Comparison of ENCODE assay signal across 1 cellular context in the genomic region with DNA sequence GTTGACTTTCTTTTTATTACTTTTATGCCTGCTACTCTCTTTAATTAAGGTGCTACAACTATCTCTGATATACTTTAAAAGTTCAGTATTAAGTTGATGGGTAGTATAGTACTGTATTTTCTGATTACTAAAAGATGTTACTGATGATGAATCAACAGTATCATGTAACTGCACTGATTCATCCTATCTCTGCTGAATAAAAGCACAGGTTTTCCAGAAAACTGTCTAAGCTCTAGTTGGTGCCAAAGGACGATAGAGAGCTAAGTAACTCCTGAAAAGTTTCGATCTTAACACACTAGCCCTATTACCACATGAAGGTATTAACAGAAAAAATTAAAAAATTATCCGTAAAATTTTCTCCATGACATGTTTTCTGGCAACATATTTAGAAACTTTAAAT.
TF ChIP-seq lines count a peak whose summit lies in the region.

No MANE protein-coding gene starts in this region.

TF ChIP-seq in GM23338, 12 proteins besides CTCF, POLR2A, EP300 and RAD21 (continued from another document):
- TF ChIP-seq, protein P1, sequence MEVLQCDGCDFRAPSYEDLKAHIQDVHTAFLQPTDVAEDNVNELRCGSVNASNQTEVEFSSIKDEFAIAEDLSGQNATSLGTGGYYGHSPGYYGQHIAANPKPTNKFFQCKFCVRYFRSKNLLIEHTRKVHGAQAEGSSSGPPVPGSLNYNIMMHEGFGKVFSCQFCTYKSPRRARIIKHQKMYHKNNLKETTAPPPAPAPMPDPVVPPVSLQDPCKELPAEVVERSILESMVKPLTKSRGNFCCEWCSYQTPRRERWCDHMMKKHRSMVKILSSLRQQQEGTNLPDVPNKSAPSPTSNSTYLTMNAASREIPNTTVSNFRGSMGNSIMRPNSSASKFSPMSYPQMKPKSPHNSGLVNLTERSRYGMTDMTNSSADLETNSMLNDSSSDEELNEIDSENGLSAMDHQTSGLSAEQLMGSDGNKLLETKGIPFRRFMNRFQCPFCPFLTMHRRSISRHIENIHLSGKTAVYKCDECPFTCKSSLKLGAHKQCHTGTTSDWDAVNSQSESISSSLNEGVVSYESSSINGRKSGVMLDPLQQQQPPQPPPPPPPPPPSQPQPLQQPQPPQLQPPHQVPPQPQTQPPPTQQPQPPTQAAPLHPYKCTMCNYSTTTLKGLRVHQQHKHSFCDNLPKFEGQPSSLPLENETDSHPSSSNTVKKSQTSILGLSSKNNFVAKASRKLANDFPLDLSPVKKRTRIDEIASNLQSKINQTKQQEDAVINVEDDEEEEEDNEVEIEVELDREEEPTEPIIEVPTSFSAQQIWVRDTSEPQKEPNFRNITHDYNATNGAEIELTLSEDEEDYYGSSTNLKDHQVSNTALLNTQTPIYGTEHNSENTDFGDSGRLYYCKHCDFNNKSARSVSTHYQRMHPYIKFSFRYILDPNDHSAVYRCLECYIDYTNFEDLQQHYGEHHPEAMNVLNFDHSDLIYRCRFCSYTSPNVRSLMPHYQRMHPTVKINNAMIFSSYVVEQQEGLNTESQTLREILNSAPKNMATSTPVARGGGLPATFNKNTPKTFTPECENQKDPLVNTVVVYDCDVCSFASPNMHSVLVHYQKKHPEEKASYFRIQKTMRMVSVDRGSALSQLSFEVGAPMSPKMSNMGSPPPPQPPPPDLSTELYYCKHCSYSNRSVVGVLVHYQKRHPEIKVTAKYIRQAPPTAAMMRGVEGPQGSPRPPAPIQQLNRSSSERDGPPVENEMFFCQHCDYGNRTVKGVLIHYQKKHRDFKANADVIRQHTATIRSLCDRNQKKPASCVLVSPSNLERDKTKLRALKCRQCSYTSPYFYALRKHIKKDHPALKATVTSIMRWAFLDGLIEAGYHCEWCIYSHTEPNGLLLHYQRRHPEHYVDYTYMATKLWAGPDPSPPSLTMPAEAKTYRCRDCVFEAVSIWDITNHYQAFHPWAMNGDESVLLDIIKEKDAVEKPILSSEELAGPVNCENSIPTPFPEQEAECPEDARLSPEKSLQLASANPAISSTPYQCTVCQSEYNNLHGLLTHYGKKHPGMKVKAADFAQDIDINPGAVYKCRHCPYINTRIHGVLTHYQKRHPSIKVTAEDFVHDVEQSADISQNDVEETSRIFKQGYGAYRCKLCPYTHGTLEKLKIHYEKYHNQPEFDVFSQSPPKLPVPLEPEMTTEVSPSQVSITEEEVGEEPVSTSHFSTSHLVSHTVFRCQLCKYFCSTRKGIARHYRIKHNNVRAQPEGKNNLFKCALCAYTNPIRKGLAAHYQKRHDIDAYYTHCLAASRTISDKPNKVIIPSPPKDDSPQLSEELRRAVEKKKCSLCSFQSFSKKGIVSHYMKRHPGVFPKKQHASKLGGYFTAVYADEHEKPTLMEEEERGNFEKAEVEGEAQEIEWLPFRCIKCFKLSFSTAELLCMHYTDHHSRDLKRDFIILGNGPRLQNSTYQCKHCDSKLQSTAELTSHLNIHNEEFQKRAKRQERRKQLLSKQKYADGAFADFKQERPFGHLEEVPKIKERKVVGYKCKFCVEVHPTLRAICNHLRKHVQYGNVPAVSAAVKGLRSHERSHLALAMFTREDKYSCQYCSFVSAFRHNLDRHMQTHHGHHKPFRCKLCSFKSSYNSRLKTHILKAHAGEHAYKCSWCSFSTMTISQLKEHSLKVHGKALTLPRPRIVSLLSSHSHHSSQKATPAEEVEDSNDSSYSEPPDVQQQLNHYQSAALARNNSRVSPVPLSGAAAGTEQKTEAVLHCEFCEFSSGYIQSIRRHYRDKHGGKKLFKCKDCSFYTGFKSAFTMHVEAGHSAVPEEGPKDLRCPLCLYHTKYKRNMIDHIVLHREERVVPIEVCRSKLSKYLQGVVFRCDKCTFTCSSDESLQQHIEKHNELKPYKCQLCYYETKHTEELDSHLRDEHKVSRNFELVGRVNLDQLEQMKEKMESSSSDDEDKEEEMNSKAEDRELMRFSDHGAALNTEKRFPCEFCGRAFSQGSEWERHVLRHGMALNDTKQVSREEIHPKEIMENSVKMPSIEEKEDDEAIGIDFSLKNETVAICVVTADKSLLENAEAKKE (CRISPR knock-in tag; IDR thresholded peaks at IDR 0.05): no peak
- TF ChIP-seq, protein P2, sequence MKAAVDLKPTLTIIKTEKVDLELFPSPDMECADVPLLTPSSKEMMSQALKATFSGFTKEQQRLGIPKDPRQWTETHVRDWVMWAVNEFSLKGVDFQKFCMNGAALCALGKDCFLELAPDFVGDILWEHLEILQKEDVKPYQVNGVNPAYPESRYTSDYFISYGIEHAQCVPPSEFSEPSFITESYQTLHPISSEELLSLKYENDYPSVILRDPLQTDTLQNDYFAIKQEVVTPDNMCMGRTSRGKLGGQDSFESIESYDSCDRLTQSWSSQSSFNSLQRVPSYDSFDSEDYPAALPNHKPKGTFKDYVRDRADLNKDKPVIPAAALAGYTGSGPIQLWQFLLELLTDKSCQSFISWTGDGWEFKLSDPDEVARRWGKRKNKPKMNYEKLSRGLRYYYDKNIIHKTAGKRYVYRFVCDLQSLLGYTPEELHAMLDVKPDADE (IDR thresholded peaks at IDR 0.05): no peak
- TF ChIP-seq ZNF331 (CRISPR knock-in tag; IDR thresholded peaks at IDR 0.05; ENCODE audit: low read depth) (no peak), JUNB (IDR thresholded peaks at IDR 0.05; ENCODE audit: unreplicated experiment) (no peak), ZNF114 (CRISPR knock-in tag; IDR thresholded peaks at IDR 0.05) (no peak), REST (IDR thresholded peaks at IDR 0.05; ENCODE audit: unreplicated experiment) (no peak)
